In the genomic region with DNA sequence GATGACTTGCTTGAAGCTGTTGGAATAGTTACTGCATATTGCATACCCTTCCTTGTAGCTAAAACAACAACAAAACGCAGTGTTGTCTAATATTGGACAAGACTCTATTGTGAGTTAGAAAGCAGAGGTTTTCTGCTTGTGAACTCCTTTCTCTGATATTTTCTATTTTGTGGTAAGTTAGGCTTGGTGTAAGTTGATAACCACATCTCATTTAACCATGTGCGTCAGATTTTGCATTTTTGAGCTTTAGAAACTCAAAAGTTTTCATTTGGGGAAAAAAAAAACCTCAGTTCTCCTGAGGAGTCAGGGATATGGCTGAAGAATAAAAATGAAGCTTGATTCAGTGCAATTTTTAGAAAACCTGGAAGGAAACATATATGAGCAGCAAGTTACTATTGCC, we compare ENCODE assay signal across 8 cellular contexts. TPM values are rescaled to one million over a fixed set of nuclear protein-coding genes. Genes with fewer than 3 reads are reported as not detected.
DNase-seq lines count a peak whose midpoint lies in the region; TF ChIP-seq lines count a peak whose summit lies in the region.

No MANE protein-coding gene starts in this region.

- TF ChIP-seq CTCF in choroid plexus epithelial cell (conservative IDR thresholded peaks at IDR 0.05; ENCODE audit: low read depth, low read length): no peak

- H3K9me3 ChIP-seq in KOPT-K1 (ENCODE audit: insufficient read depth, low read length, poor library complexity, severe bottlenecking): no peaks in the 10 kb centered on the region
- H3K9me3 ChIP-seq in muscle layer of duodenum (ENCODE audit: control insufficient read depth in 1 of 2, low read length in 2 of 2): no peaks in the 10 kb centered on the region

- H3K36me3 ChIP-seq in ACC112 (ENCODE audit: insufficient read depth, low read length): peaks cover 25% of the 10 kb centered on the region
- peaks cover 45% of the 10 kb centered on the region for H3K36me3 ChIP-seq in KOPT-K1 (ENCODE audit: insufficient read depth, low read length)
- H3K36me3 ChIP-seq in muscle layer of duodenum (ENCODE audit: control insufficient read depth in 1 of 2, insufficient read depth in 2 of 2, low read length in 2 of 2): peaks cover 11 to 18% of the 10 kb centered on the region in 2 donors

- H3K4me3 ChIP-seq in ACC112 (ENCODE audit: low read depth, low read length) (peak overlapping the region; percentile 93), choroid plexus epithelial cell (ENCODE audit: low read depth, low read length) (peak overlapping the region; percentile 99), muscle layer of duodenum (ENCODE audit: low read depth in 1 of 2, low read length in 2 of 2) (peak overlapping the region; percentile 95 to 98)

- H3K27me3 ChIP-seq in ACC112 (ENCODE audit: insufficient read depth, low read length): no peaks in the 10 kb centered on the region
- no peaks in the 10 kb centered on the region for H3K27me3 ChIP-seq in muscle layer of duodenum (ENCODE audit: low read depth, low read length)

- DNase-seq in choroid plexus epithelial cell (ENCODE audit: low read depth) (no peak), dermis blood vessel endothelial cell (no peak), cerebellar nuclear complex (lab: John Stamatoyannopoulos, UW) (no peak), NCI-H1417 (lab: John Stamatoyannopoulos, UW) (no peak), NCI-H1417 treated with DMSO at 0.1 percent for 48 hours (lab: John Stamatoyannopoulos, UW) (no peak)

- no peak overlapping the region for H2AFZ ChIP-seq in ACC112 (ENCODE audit: low read length, unreplicated experiment)

- H3K4me1 ChIP-seq in ACC112 (ENCODE audit: control insufficient read depth, insufficient read depth, low read length, unreplicated experiment) (peaks cover 15% of the 10 kb centered on the region), muscle layer of duodenum (ENCODE audit: control insufficient read depth in 1 of 2, insufficient read depth in 2 of 2, low read length in 2 of 2) (peaks cover 22 to 42% of the 10 kb centered on the region in 2 donors)

- H3K27ac ChIP-seq in ACC112 (ENCODE audit: low read depth, low read length): peak overlapping the region; percentile 99
- H3K27ac ChIP-seq in KOPT-K1 (ENCODE audit: low read depth, low read length, poor library complexity, severe bottlenecking): peak overlapping the region; percentile 85
- H3K27ac ChIP-seq in muscle layer of duodenum (ENCODE audit: low read length): peak overlapping the region; percentile 100

- H3K79me2 ChIP-seq in ACC112 (ENCODE audit: control insufficient read depth, insufficient read depth, low read length, unreplicated experiment): peaks cover 66% of the 10 kb centered on the region

RNA-seq across cellular contexts. Expression of a gene that starts 1.5 kb away (rescaled TPM):
- 38.6 and 50.4 TPM in 2 replicates for total RNA-seq in dermis blood vessel endothelial cell
